In the genomic region with DNA sequence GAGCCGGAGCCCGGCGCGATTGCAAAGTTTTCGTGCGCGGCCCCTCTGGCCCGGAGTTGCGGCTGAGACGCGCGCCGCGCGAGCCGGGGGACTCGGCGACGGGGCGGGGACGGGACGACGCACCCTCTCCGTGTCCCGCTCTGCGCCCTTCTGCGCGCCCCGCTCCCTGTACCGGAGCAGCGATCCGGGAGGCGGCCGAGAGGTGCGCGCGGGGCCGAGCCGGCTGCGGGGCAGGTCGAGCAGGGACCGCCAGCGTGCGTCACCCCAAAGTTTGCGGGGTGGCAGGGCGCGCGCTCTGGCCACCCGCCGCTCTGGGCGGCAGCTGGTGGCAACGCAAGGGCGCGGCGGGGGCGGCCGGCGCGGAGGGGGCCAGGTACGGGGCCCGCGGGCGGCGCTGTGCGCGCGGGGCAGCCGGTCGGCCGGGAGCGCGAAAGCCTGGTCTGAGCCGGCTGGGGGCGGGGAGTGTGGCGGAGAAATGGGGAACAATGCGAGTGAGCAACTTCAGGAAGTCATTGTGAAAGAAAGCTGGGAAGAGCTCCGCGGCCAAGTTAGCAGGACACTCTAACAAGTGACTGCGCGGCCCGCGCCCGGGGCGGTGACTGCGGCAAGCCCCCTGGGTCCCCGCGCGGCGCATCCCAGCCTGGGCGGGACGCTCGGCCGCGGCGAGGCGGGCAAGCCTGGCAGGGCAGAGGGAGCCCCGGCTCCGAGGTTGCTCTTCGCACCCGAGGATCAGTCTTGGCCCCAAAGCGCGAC, we compare ENCODE assay signal across 1 cellular context.
TF ChIP-seq lines count a peak whose summit lies in the region.

A gene (plus strand): TSS at position 559 of the 753 bp plus-strand sequence. CDS start 14,346 bp downstream, outside the sequence.

TF ChIP-seq in HEK293, 187 proteins besides CTCF, POLR2A, EP300 and RAD21 (continued from another document):
- TF ChIP-seq, protein P1, sequence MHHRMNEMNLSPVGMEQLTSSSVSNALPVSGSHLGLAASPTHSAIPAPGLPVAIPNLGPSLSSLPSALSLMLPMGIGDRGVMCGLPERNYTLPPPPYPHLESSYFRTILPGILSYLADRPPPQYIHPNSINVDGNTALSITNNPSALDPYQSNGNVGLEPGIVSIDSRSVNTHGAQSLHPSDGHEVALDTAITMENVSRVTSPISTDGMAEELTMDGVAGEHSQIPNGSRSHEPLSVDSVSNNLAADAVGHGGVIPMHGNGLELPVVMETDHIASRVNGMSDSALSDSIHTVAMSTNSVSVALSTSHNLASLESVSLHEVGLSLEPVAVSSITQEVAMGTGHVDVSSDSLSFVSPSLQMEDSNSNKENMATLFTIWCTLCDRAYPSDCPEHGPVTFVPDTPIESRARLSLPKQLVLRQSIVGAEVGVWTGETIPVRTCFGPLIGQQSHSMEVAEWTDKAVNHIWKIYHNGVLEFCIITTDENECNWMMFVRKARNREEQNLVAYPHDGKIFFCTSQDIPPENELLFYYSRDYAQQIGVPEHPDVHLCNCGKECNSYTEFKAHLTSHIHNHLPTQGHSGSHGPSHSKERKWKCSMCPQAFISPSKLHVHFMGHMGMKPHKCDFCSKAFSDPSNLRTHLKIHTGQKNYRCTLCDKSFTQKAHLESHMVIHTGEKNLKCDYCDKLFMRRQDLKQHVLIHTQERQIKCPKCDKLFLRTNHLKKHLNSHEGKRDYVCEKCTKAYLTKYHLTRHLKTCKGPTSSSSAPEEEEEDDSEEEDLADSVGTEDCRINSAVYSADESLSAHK (tag by site-specific recombination; IDR thresholded peaks at IDR 0.05) = no peak
